Comparison of ENCODE assay signal across 10 cellular contexts in the genomic region with DNA sequence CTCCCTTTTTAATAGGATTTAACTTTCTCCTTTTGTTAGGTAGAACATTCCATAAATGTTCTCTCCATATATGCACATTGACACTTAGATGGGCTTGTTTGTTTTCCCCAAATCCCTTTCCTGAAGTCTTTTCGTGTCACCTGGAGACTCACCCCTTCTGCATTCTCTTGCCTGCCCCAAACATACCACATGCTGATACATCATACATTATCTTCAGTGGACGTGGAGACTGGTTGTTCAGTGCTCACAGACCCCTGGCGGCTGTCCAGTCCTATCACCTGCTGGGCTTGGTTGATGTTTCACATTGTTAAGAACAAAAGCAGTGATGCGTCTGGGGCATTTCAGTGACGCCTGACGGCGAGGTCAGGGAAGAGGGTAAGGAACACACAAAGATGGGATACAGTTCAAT. TPM values are rescaled to one million over a fixed set of nuclear protein-coding genes. Genes with fewer than 3 reads are reported as not detected.
DNase-seq lines count a peak whose midpoint lies in the region; ATAC-seq, FAIRE-seq and TF ChIP-seq lines count a peak whose summit lies in the region.
"Had no signal": no experiment of that assay in that cellular context is flagged by ENCODE, and none has a peak within 500 bp of the region (broad histone marks: within the 10 kb centered on the region; RNA-seq: fewer than 3 reads in every experiment).

No MANE protein-coding gene starts in this region.

- peaks cover 16% of the 10 kb centered on the region for H3F3A ChIP-seq in OCI-LY1 (ENCODE audit: insufficient read depth, low read length)

- H3K9ac ChIP-seq in HepG2 (ENCODE audit: insufficient read depth, low read depth, low read length), result no peak overlapping the region
- peak overlapping the region; percentile 70 for H3K9ac ChIP-seq in OCI-LY1 (ENCODE audit: low read length)

- intact Hi-C loops in HepG2 (cut with micrococcal nuclease; ENCODE audit: unreplicated experiment) (no loop called here), right lobe of liver (cut with DNase I) (no loop called here), aorta (cut with DNase I) (no loop called here)

- POLR2A ChIA-PET in HepG2 (lab: Yijun Ruan, JAX), result interaction anchor here (5.2 kb wide), 1 partner anchor 23 kb away, joined by 31 read pairs; the partner anchor contains the start of gene BTG2

- peak; percentile 21 for FAIRE-seq in HepG2 (lab: Jason Lieb, UNC)
- no peak for FAIRE-seq in urothelium cell line (lab: Jason Lieb, UNC)

- TF ChIP-seq POLR2A in HepG2 (IDR thresholded peaks at IDR 0.05; ENCODE audit: insufficient read depth in 1 of 2, low read depth in 2 of 2, low read length in 2 of 2), result no peak
- TF ChIP-seq POLR2A in right lobe of liver (IDR thresholded peaks at IDR 0.05), result no peak
- no peak for TF ChIP-seq POLR2A in suprapubic skin (IDR thresholded peaks at IDR 0.05)

- H3K4me2 ChIP-seq in HepG2 (ENCODE audit: low read depth, low read length) (no peak overlapping the region), OCI-LY1 (ENCODE audit: low read length) (peak overlapping the region; percentile 61)

- no peaks in the 10 kb centered on the region for H3K9me3 Mint-ChIP-seq in osteocyte (ENCODE audit: unreplicated experiment)

- TF ChIP-seq CTCF in HepG2 (CRISPR knock-in tag; IDR thresholded peaks at IDR 0.05) (peak; percentile 39), right lobe of liver (IDR thresholded peaks at IDR 0.05) (no peak), OCI-LY1 (IDR thresholded peaks at IDR 0.05; ENCODE audit: low read length) (peak; percentile 61; the same call in 1 of the 2 replicates), suprapubic skin (IDR thresholded peaks at IDR 0.05) (no peak), osteocyte (IDR thresholded peaks at IDR 0.05) (no peak)

- peaks cover 46% of the 10 kb centered on the region for H3K27me3 Mint-ChIP-seq in osteocyte (ENCODE audit: unreplicated experiment)

- H3K27me3 ChIP-seq in HepG2 (ENCODE audit: control insufficient read depth in 1 of 2, insufficient read depth in 2 of 2, low read length in 2 of 2), result peaks cover 5 to 11% of the 10 kb centered on the region in 2 experiments; a peak in 1 of 5 replicates
- H3K27me3 ChIP-seq in right lobe of liver, result no peaks in the 10 kb centered on the region
- no peaks in the 10 kb centered on the region for H3K27me3 ChIP-seq in OCI-LY1 (ENCODE audit: insufficient read depth, low read length)
- no peaks in the 10 kb centered on the region for H3K27me3 ChIP-seq in suprapubic skin
- H3K27me3 ChIP-seq in aorta (ENCODE audit: control insufficient read depth in 1 of 2, insufficient read depth in 2 of 2, low read length in 1 of 2), result no peaks in the 10 kb centered on the region

- no peaks in the 10 kb centered on the region for H3K9me2 ChIP-seq in OCI-LY1 (ENCODE audit: low read depth, low read length)

- H2AFZ ChIP-seq in HepG2 (ENCODE audit: low read length), result no peak overlapping the region
- H2AFZ ChIP-seq in OCI-LY1 (ENCODE audit: low read length), result no peak overlapping the region

- H3K27ac ChIP-seq in HepG2 (ENCODE audit: extremely low read length, insufficient read depth, low read length), result no peak overlapping the region
- H3K27ac ChIP-seq in right lobe of liver, result no peak overlapping the region
- H3K27ac ChIP-seq in OCI-LY1 (ENCODE audit: low read depth, low read length, poor library complexity, severe bottlenecking), result peak overlapping the region; percentile 98
- no peak overlapping the region for H3K27ac ChIP-seq in suprapubic skin
- no peak overlapping the region for H3K27ac ChIP-seq in aorta (ENCODE audit: low read depth in 1 of 2, low read length in 2 of 2)
- H3K27ac ChIP-seq: SJSA1 had no signal

- CTCF ChIA-PET in HepG2 (lab: Yijun Ruan, JAX; ENCODE audit: low intra/inter-chr PET ratio, low total read pairs), result interaction anchor here (2.7 kb wide), 1 partner anchor 56 kb away, joined by 13 read pairs; no protein-coding TSS in a partner anchor

- H3K27ac Mint-ChIP-seq in osteocyte (ENCODE audit: unreplicated experiment), result no peak overlapping the region

- H3K9me3 ChIP-seq in HepG2 (ENCODE audit: low read length), result no peaks in the 10 kb centered on the region
- no peaks in the 10 kb centered on the region for H3K9me3 ChIP-seq in right lobe of liver
- H3K9me3 ChIP-seq in OCI-LY1 (ENCODE audit: low read length), result no peaks in the 10 kb centered on the region
- no peaks in the 10 kb centered on the region for H3K9me3 ChIP-seq in suprapubic skin
- H3K9me3 ChIP-seq in aorta (ENCODE audit: control insufficient read depth, low read length), result no peaks in the 10 kb centered on the region
- H3K9me3 ChIP-seq: SJSA1 had no signal

- TF ChIP-seq RAD21 in HepG2 (CRISPR knock-in tag; IDR thresholded peaks at IDR 0.05), result no peak

- H3K4me3 ChIP-seq in HepG2 (replicated peaks in 1 of 3; ENCODE audit: insufficient read depth in 1 of 3, low read depth in 2 of 3, low read length in 3 of 3) (no peak overlapping the region), right lobe of liver (no peak overlapping the region), OCI-LY1 (ENCODE audit: low read depth, low read length, poor library complexity, severe bottlenecking) (peak overlapping the region; percentile 51), suprapubic skin (no peak overlapping the region), aorta (ENCODE audit: low read length in 2 of 2) (no peak overlapping the region)
- H3K4me3 ChIP-seq: SJSA1 had no signal

- H4K20me1 ChIP-seq in HepG2 (ENCODE audit: insufficient read depth, low read length) (no peaks in the 10 kb centered on the region; the same call in 1 of the 2 replicates), OCI-LY1 (ENCODE audit: insufficient read depth, low read length) (no peaks in the 10 kb centered on the region)

- in situ Hi-C loops in HepG2 (cut with HindIII; ENCODE audit: extremely low pct_ligation_motif_present, low pct_unique_long_range_greater_than_20kb), result loop anchor here (5.0 kb wide), 1 partner anchor 56 kb away; no protein-coding TSS in a partner anchor

- no TSS peak for BruUV-seq in HepG2 (replicated peaks; lab: Mats Ljungman, UMichigan)

- H3K79me2 ChIP-seq in HepG2 (ENCODE audit: insufficient read depth, low read length) (no peaks in the 10 kb centered on the region), OCI-LY1 (ENCODE audit: insufficient read depth, low read length) (no peaks in the 10 kb centered on the region)

- ATAC-seq in HepG2 (peak; percentile 29; the same call in 2 of the 3 replicates), right lobe of liver (no peak), aorta (ENCODE audit: low FRiP score) (no peak)
- ATAC-seq: left ventricle myocardium superior had no signal

- TF ChIP-seq EP300 in HepG2 (IDR thresholded peaks at IDR 0.05; ENCODE audit: low read depth in 2 of 2, low read length in 2 of 2) (no peak), HepG2 (CRISPR knock-in tag; IDR thresholded peaks at IDR 0.05; ENCODE audit: borderline replicate concordance) (no peak), suprapubic skin (IDR thresholded peaks at IDR 0.05) (no peak)

- no peak overlapping the region for H3K4me3 Mint-ChIP-seq in osteocyte (ENCODE audit: unreplicated experiment)

- H3K36me3 ChIP-seq in HepG2 (replicated peaks in 1 of 2; ENCODE audit: control insufficient read depth in 1 of 2, insufficient read depth in 2 of 2, low read length in 2 of 2) (no peaks in the 10 kb centered on the region), right lobe of liver (no peaks in the 10 kb centered on the region), OCI-LY1 (ENCODE audit: insufficient read depth, low read length) (no peaks in the 10 kb centered on the region), suprapubic skin (no peaks in the 10 kb centered on the region), aorta (ENCODE audit: control insufficient read depth in 1 of 2, insufficient read depth in 2 of 2, low read length in 1 of 2) (no peaks in the 10 kb centered on the region)
- H3K36me3 ChIP-seq: SJSA1 had no signal

- H3K4me1 ChIP-seq in HepG2 (ENCODE audit: insufficient read depth, low read length) (peaks cover 41% of the 10 kb centered on the region), right lobe of liver (peaks cover 0 to 2% (median 0%) of the 10 kb centered on the region in 4 donors), OCI-LY1 (ENCODE audit: insufficient read depth, low read length, severe bottlenecking) (peaks cover 84% of the 10 kb centered on the region), suprapubic skin (peaks cover 45% of the 10 kb centered on the region), aorta (ENCODE audit: control insufficient read depth in 1 of 2, insufficient read depth in 2 of 2, low read length in 2 of 2) (no peaks in the 10 kb centered on the region)

- no peaks in the 10 kb centered on the region for H3K36me3 Mint-ChIP-seq in osteocyte (ENCODE audit: unreplicated experiment)

- peak; percentile 42 for DNase-seq in HepG2 (ENCODE audit: low spot score)
- no peak for DNase-seq in right lobe of liver
- DNase-seq in iPS-NIHi11 (ENCODE audit: low spot score), result peak; percentile 59
- DNase-seq in urothelium cell line (ENCODE audit: low spot score), result peak; percentile 24
- DNase-seq in suprapubic skin (ENCODE audit: low spot score in 2 of 2), result no peak
- no peak for DNase-seq in aorta
- DNase-seq in osteocyte (ENCODE audit: extremely low spot score, unreplicated experiment), result no peak
- DNase-seq: left ventricle myocardium superior had no signal

- H3K4me1 Mint-ChIP-seq in osteocyte (ENCODE audit: unreplicated experiment), result peaks cover 14% of the 10 kb centered on the region

- 3% methylated on average over 7 of the region's 7 CpGs for WGBS in HepG2 (ENCODE audit: low lambda C conversion rate)
- WGBS in right lobe of liver (ENCODE audit: insufficient coverage, low coverage, low lambda C conversion rate, missing lambda C conversion rate), result 65% methylated on average over 7 of the region's 7 CpGs
- WGBS in suprapubic skin, result 89% methylated on average over 7 of the region's 7 CpGs
- WGBS in aorta, 2 donors, result 82 to 87% methylated on average over 7 of the region's 7 CpGs

RNA-seq across cellular contexts. Expression of gene FMOD, which starts 22.2 kb away (rescaled TPM):
- total RNA-seq in HepG2 (2016; rRNA removed; fragmentation: Illumina TruSeq; extraction: Trizol) (not detected in 2 replicates), right lobe of liver (1 to 10 TPM; 2.7 to 9.0 (median 3.8) TPM), suprapubic skin (10 to 100 TPM; 13.3 to 36.6 (median 22.9) TPM), aorta (100 to 1,000 TPM; 204 to 353 TPM), osteocyte (not detected in 2 replicates)
- not detected in 2 replicates for total RNA-seq in HepG2 (2016; cell fraction: cytosol; rRNA removed; fragmentation: Illumina TruSeq; extraction: Trizol; ENCODE audit: low read depth)
- total RNA-seq in HepG2 (2016; cell fraction: insoluble cytoplasmic fraction; rRNA removed; fragmentation: Illumina TruSeq; extraction: Trizol), result not detected in 2 replicates
- total RNA-seq in HepG2 (2016; cell fraction: membrane; rRNA removed; fragmentation: Illumina TruSeq; extraction: Trizol), result not detected in 2 replicates
- total RNA-seq in HepG2 (2016; cell fraction: nucleus; rRNA removed; fragmentation: Illumina TruSeq; extraction: Trizol), result not detected in 2 replicates
- polyA plus RNA-seq in HepG2 (2011; rRNA removed) (0.04 and 0.08 TPM in 2 replicates), aorta (100 to 1,000 TPM; 159 to 177 TPM)
- polyA plus RNA-seq in HepG2 (2011; cell fraction: cytosol; rRNA removed), result 0.08 TPM in 2 replicates
- not detected in 2 replicates for polyA plus RNA-seq in HepG2 (2011; cell fraction: nucleus; rRNA removed)
- not detected in 2 replicates for polyA plus RNA-seq in HepG2 (2012)
- polyA plus RNA-seq in HepG2 (2016; cell fraction: cytosol; fragmentation: Illumina TruSeq; extraction: Trizol; ENCODE audit: low read depth), result not detected in 2 replicates
- not detected in 2 replicates for polyA plus RNA-seq in HepG2 (2016; cell fraction: insoluble cytoplasmic fraction; fragmentation: Illumina TruSeq; extraction: Trizol; ENCODE audit: low read depth)
- polyA plus RNA-seq in HepG2 (2016; cell fraction: membrane; fragmentation: Illumina TruSeq; extraction: Trizol; ENCODE audit: low read depth), result not detected in 2 replicates
- not detected in 2 replicates for polyA plus RNA-seq in HepG2 (2016; cell fraction: nucleus; fragmentation: Illumina TruSeq; extraction: Trizol; ENCODE audit: insufficient read depth, low read depth)
- polyA minus RNA-seq in HepG2 (2011; rRNA and poly(A)+ RNA removed; ENCODE audit: low replicate concordance), result not detected in 2 replicates
- polyA minus RNA-seq in HepG2 (2011; cell fraction: cytosol; rRNA and poly(A)+ RNA removed), result not detected in 2 replicates
- polyA minus RNA-seq in HepG2 (2011; cell fraction: nucleus; rRNA and poly(A)+ RNA removed), result not detected in 2 replicates

RNA-seq across cellular contexts. Expression of gene BTG2, which starts 23.4 kb away (rescaled TPM):
- total RNA-seq in HepG2 (2016; rRNA removed; fragmentation: Illumina TruSeq; extraction: Trizol) (18.3 and 18.7 TPM in 2 replicates), right lobe of liver (10 to 100 TPM in 1 of 6 experiments, 1 to 10 TPM in 5; 2.0 to 11.2 (median 5.4) TPM), suprapubic skin (100 to 1,000 TPM; 160 to 319 (median 193) TPM), aorta (100 to 1,000 TPM in 1 of 2 donors, 10 to 100 TPM in 1; 51.6 to 302 TPM), osteocyte (31.2 and 33.7 TPM in 2 replicates)
- total RNA-seq in HepG2 (2016; cell fraction: cytosol; rRNA removed; fragmentation: Illumina TruSeq; extraction: Trizol; ENCODE audit: low read depth), result 2.8 and 3.5 TPM in 2 replicates
- 15.4 and 19.8 TPM in 2 replicates for total RNA-seq in HepG2 (2016; cell fraction: insoluble cytoplasmic fraction; rRNA removed; fragmentation: Illumina TruSeq; extraction: Trizol)
- total RNA-seq in HepG2 (2016; cell fraction: membrane; rRNA removed; fragmentation: Illumina TruSeq; extraction: Trizol), result 11.7 and 12.9 TPM in 2 replicates
- 11.8 and 13.3 TPM in 2 replicates for total RNA-seq in HepG2 (2016; cell fraction: nucleus; rRNA removed; fragmentation: Illumina TruSeq; extraction: Trizol)
- polyA plus RNA-seq in HepG2 (2011; rRNA removed) (13.6 and 16.7 TPM in 2 replicates), aorta (100 to 1,000 TPM in 1 of 2 donors, 10 to 100 TPM in 1; 36.2 to 117 TPM)
- 11.2 and 13.0 TPM in 2 replicates for polyA plus RNA-seq in HepG2 (2011; cell fraction: cytosol; rRNA removed)
- polyA plus RNA-seq in HepG2 (2011; cell fraction: nucleus; rRNA removed), result 8.6 and 10.6 TPM in 2 replicates
- polyA plus RNA-seq in HepG2 (2012), result 4.4 and 7.3 TPM in 2 replicates
- polyA plus RNA-seq in HepG2 (2016; cell fraction: cytosol; fragmentation: Illumina TruSeq; extraction: Trizol; ENCODE audit: low read depth), result 2.1 and 2.2 TPM in 2 replicates
- 18.8 and 19.2 TPM in 2 replicates for polyA plus RNA-seq in HepG2 (2016; cell fraction: insoluble cytoplasmic fraction; fragmentation: Illumina TruSeq; extraction: Trizol; ENCODE audit: low read depth)
- polyA plus RNA-seq in HepG2 (2016; cell fraction: membrane; fragmentation: Illumina TruSeq; extraction: Trizol; ENCODE audit: low read depth), result 6.5 and 7.0 TPM in 2 replicates
- 18.0 and 19.6 TPM in 2 replicates for polyA plus RNA-seq in HepG2 (2016; cell fraction: nucleus; fragmentation: Illumina TruSeq; extraction: Trizol; ENCODE audit: insufficient read depth, low read depth)
- polyA minus RNA-seq in HepG2 (2011; rRNA and poly(A)+ RNA removed; ENCODE audit: low replicate concordance), result 9.6 and 12.5 TPM in 2 replicates
- 8.5 and 9.2 TPM in 2 replicates for polyA minus RNA-seq in HepG2 (2011; cell fraction: cytosol; rRNA and poly(A)+ RNA removed)
- polyA minus RNA-seq in HepG2 (2011; cell fraction: nucleus; rRNA and poly(A)+ RNA removed), result 4.9 and 8.8 TPM in 2 replicates

Comparison
In these comparisons a context has a peak if more than half of its experiments do, and no peak if none do; other contexts are left out.
1. DNase-seq: peak in HepG2 (single experiment), iPS-NIHi11 (single experiment) and urothelium cell line (single experiment); none in right lobe of liver (0 of 3), suprapubic skin (0 of 2), aorta (0 of 2) and osteocyte (single experiment).
2. CTCF ChIP-seq: peak in HepG2 (single experiment) and OCI-LY1 (single experiment); none in right lobe of liver (0 of 4), suprapubic skin (0 of 2) and osteocyte (single experiment).
3. RNA of gene FMOD, which starts 22.2 kb away (total RNA-seq): 204 to 353 TPM in aorta; 13.3 to 36.6 TPM in suprapubic skin, 2.7 to 9.0 TPM in right lobe of liver, not detected in HepG2 and not detected in osteocyte; every median in the first group is over 4 times any median in the second.